2 cellular contexts compared by ENCODE assay signal in the genomic region with DNA sequence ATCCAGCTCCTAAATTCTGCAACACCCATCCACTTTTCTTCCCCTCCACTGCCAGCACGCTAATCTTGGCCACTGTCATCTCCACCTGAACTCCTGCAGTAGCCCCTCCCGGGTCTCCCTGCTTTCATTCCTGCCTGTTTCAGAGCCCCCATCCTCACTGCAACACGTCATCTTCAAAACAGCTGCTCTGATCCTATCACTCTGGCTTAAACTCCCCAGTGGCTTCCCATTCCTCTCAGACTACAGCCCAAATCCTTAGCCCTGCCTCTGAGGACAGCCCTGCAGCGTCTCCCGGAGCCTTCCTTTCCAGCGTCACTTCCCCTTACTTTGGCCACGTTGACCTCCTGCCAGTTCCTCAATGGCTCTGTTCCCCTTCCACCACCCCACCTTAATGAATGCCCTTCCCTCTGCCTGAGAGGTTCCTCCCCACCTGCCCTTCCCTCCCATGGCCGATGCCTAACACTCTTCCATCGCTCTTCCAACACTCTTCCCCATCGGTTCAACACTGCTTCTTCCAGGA.
TF ChIP-seq lines count a peak whose summit lies in the region.

No MANE protein-coding gene starts in this region.

TF ChIP-seq in IMR-90, 13 proteins besides CTCF, POLR2A, EP300 and RAD21:
- no peak for TF ChIP-seq CEBPB (IDR thresholded peaks at IDR 0.05; ENCODE audit: low read depth, low read length)
- no peak for TF ChIP-seq RFX5 (IDR thresholded peaks at IDR 0.05; ENCODE audit: low read depth, low read length)
- no peak for TF ChIP-seq BHLHE40 (IDR thresholded peaks at IDR 0.05; ENCODE audit: low read depth, low read length)
- TF ChIP-seq MXI1 (IDR thresholded peaks at IDR 0.05; ENCODE audit: borderline replicate concordance, low read depth, low read length): no peak
- no peak for TF ChIP-seq SMC3 (IDR thresholded peaks at IDR 0.05; ENCODE audit: low read depth, low read length)
- no peak for TF ChIP-seq FOS (IDR thresholded peaks at IDR 0.05; ENCODE audit: low read depth, low read length)
- no peak for TF ChIP-seq MAFK (IDR thresholded peaks at IDR 0.05; ENCODE audit: low read depth, low read length)
- TF ChIP-seq NFE2L2 (IDR thresholded peaks at IDR 0.05; ENCODE audit: low read depth, low read length): no peak
- TF ChIP-seq, protein P1, sequence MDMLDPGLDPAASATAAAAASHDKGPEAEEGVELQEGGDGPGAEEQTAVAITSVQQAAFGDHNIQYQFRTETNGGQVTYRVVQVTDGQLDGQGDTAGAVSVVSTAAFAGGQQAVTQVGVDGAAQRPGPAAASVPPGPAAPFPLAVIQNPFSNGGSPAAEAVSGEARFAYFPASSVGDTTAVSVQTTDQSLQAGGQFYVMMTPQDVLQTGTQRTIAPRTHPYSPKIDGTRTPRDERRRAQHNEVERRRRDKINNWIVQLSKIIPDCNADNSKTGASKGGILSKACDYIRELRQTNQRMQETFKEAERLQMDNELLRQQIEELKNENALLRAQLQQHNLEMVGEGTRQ (IDR thresholded peaks at IDR 0.05; ENCODE audit: low read depth, low read length): no peak
- TF ChIP-seq CHD1 (IDR thresholded peaks at IDR 0.05; ENCODE audit: low read depth, low read length): no peak
- TF ChIP-seq, protein P2, sequence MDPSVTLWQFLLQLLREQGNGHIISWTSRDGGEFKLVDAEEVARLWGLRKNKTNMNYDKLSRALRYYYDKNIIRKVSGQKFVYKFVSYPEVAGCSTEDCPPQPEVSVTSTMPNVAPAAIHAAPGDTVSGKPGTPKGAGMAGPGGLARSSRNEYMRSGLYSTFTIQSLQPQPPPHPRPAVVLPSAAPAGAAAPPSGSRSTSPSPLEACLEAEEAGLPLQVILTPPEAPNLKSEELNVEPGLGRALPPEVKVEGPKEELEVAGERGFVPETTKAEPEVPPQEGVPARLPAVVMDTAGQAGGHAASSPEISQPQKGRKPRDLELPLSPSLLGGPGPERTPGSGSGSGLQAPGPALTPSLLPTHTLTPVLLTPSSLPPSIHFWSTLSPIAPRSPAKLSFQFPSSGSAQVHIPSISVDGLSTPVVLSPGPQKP (IDR thresholded peaks at IDR 0.05; ENCODE audit: borderline replicate concordance, low read depth, low read length): no peak
- no peak for TF ChIP-seq MAZ (IDR thresholded peaks at IDR 0.05; ENCODE audit: borderline replicate concordance, low read depth, low read length)
- no peak for TF ChIP-seq RCOR1 (IDR thresholded peaks at IDR 0.05; ENCODE audit: insufficient replicate concordance, low read length)

TF ChIP-seq in HEK293T, 16 proteins besides CTCF, POLR2A, EP300 and RAD21:
- TF ChIP-seq CTBP1 (IDR thresholded peaks at IDR 0.05; ENCODE audit: borderline replicate concordance): no peak
- TF ChIP-seq ARNT (IDR thresholded peaks at IDR 0.05): no peak
- no peak for TF ChIP-seq TARDBP (IDR thresholded peaks at IDR 0.05)
- no peak for TF ChIP-seq NFRKB (IDR thresholded peaks at IDR 0.05)
